Comparison of ENCODE assay signal across 1 cellular context in genomic region chr20:32752021-32752457, GRCh38.
TF ChIP-seq lines count a peak whose summit lies in the region.

No MANE protein-coding gene starts in this region.

TF ChIP-seq in H1, 55 proteins besides CTCF, POLR2A, EP300 and RAD21:
- TF ChIP-seq HDAC2 (IDR thresholded peaks at IDR 0.05; ENCODE audit: borderline replicate concordance in 1 of 2, low read depth in 2 of 2, low read length in 2 of 2): peak in 1 of 2 experiments; percentile 64; a peak in 1 of 4 replicates
- no peak for TF ChIP-seq CREB1 (IDR thresholded peaks at IDR 0.05)
TF ChIP-seq in H1: peak in this region for 1.
